In the genomic region with DNA sequence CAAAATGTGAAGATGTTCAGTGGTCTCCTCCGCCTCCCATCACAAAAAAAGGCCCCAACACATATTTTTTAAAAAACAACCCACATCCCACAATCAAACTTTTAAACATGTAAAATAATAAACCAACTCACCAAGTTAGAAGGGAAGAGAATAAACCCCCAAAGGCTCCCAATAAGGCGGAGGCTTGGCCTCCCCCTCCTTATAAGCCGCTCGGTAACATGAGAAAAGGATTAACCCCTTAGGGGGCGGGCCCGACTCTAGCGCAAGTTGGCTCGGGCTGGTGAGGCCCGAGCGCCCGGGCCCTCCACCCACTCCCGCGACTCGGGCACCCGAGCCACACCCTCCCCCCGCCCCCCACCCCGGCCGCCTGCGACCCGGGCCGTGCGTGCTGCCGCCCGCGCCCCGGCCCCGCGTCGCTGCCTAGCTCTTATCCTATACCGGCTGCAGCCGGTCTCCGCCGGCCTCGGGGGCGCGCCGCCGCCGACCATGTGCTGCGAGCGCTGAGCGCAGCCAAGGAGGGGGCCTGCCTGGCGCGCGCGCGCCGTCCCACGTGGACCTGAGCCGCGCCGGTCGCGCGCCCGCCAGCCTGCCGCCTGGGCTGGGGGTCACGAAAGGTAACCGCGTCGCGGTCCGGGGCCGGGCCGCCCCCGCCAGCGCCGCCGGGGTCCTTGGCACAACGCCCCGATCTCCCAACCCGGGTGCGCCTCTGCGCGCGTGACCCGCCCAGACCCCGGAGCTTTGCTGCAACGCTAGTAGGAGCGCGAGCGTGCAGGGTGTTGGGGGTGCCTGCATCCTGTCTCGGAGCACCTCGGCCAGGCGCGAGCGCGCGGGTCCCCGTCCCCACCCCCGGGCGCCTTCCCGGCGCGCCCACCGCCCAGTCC, we compare ENCODE assay signal across 8 cellular contexts. TPM values are rescaled to one million over a fixed set of nuclear protein-coding genes. Genes with fewer than 3 reads are reported as not detected.
A peak's percentile ranks its signal among the peaks of the same experiment; 100 is the strongest.
DNase-seq lines count a peak whose midpoint lies in the region; ATAC-seq and TF ChIP-seq lines count a peak whose summit lies in the region.

A gene (plus strand): TSS at position 541 of the 881 bp plus-strand sequence. CDS start 15,999 bp downstream, outside the sequence.
A gene with protein sequence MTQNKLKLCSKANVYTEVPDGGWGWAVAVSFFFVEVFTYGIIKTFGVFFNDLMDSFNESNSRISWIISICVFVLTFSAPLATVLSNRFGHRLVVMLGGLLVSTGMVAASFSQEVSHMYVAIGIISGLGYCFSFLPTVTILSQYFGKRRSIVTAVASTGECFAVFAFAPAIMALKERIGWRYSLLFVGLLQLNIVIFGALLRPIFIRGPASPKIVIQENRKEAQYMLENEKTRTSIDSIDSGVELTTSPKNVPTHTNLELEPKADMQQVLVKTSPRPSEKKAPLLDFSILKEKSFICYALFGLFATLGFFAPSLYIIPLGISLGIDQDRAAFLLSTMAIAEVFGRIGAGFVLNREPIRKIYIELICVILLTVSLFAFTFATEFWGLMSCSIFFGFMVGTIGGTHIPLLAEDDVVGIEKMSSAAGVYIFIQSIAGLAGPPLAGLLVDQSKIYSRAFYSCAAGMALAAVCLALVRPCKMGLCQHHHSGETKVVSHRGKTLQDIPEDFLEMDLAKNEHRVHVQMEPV (minus strand): TSS at position 173 of the 881 bp plus-strand sequence. CDS start 12,807 bp downstream, outside the sequence.

- peak within 1 kb of the TSS; percentile 76 for H2AFZ ChIP-seq in PC-3 (ENCODE audit: low read length)
- H2AFZ ChIP-seq in neuron (ENCODE audit: low read depth, low read length) = peak within 1 kb of the TSS; percentile 79

- H3F3A ChIP-seq in PC-3 (ENCODE audit: low read length, unreplicated experiment) = no peaks in the 10 kb centered on the region

- no peaks in the 10 kb centered on the region for H3K9me2 ChIP-seq in PC-3 (replicated peaks; ENCODE audit: low read length)

- H3K36me3 ChIP-seq in PC-3 (ENCODE audit: low read depth, low read length) (no peaks in the 10 kb centered on the region), neuron (ENCODE audit: insufficient read depth, low read length) (no peaks in the 10 kb centered on the region)

- H4K20me1 ChIP-seq in PC-3 (ENCODE audit: low read length) = no peaks in the 10 kb centered on the region

- peak; percentile 49 for ATAC-seq in GM21381 (IDR thresholded peaks at IDR 0.05; ENCODE audit: unreplicated experiment)
- peak; percentile 47 for ATAC-seq in PC-3

- CTCF ChIA-PET in PC-3 (lab: Charles Lee) = no interaction called here

- peak within 1 kb of the TSS; percentile 72 for H3K27ac ChIP-seq in PC-3 (ENCODE audit: low read length)
- peak within 1 kb of the TSS; percentile 49 for H3K27ac ChIP-seq in substantia nigra (ENCODE audit: low read depth, low read length, poor library complexity, severe bottlenecking)

- no peak for TF ChIP-seq CTCF in PC-3 (conservative IDR thresholded peaks at IDR 0.05; ENCODE audit: low read depth, low read length)
- no peak for TF ChIP-seq CTCF in foreskin fibroblast (IDR thresholded peaks at IDR 0.05; ENCODE audit: low read depth, low read length)

- no TSS peak for BruUV-seq in PC-3 (replicated peaks; lab: Mats Ljungman, UMichigan)

- H3K4me1 ChIP-seq in PC-3 (ENCODE audit: insufficient read depth, low read length) (peaks cover 33% of the 10 kb centered on the region), neuron (ENCODE audit: insufficient read depth, low read length) (peaks cover 32% of the 10 kb centered on the region)

- intact Hi-C loops in PC-3 (cut with micrococcal nuclease) = no loop called here

- POLR2A ChIA-PET in PC-3 (lab: Charles Lee; ENCODE audit: unreplicated experiment) = interaction anchor here (0.6 kb wide), 2 partner anchors 43 to 98 kb away, joined by 3 to 7 read pairs; no protein-coding TSS in a partner anchor

- peak within 1 kb of the TSS; percentile 89 for H3K9ac ChIP-seq in PC-3 (ENCODE audit: low read length)

- H3K79me2 ChIP-seq in PC-3 (ENCODE audit: low read length) = no peaks in the 10 kb centered on the region

- peak within 1 kb of the TSS; percentile 97 for H3K4me2 ChIP-seq in PC-3 (ENCODE audit: low read length)

- DNase-seq in COR-L47 (lab: John Stamatoyannopoulos, UW) (peak; percentile 80), HUDEP-2 (lab: John Stamatoyannopoulos, UW; ENCODE audit: unreplicated experiment in 76 of 76) (peak in 68 of 76 experiments; percentile 9 to 79 (median 47)), PC-3 (peak; percentile 82), foreskin fibroblast (peak; percentile 51 to 84), substantia nigra (lab: John Stamatoyannopoulos, UW) (peak in 32 of 49 donors; percentile 8 to 83 (median 41))
- peak; percentile 77 for DNase-seq in activated T-helper 9 cell treated with anti-CD3 and anti-CD28 coated beads, Interleukin-2, amount 50 U/mL, for 16 hours (ENCODE audit: low read depth)

- H3K9me3 ChIP-seq in PC-3 (ENCODE audit: low read length) (no peaks in the 10 kb centered on the region), neuron (ENCODE audit: low read length) (no peaks in the 10 kb centered on the region)

- H3K4me3 ChIP-seq in PC-3 (ENCODE audit: low read length) (peak within 1 kb of the TSS; percentile 75), foreskin fibroblast (ENCODE audit: low read depth in 1 of 2, low read length in 2 of 2) (peak within 1 kb of the TSS; percentile 54 to 65), neuron (ENCODE audit: low read length) (peak within 1 kb of the TSS; percentile 76)

- H3K27me3 ChIP-seq in PC-3 (ENCODE audit: low read length) (0 out of 2 replicates have a peak, but pooled peaks cover 3% of the 10 kb centered on the region), neuron (ENCODE audit: insufficient read depth, low read length) (no peaks in the 10 kb centered on the region)

RNA-seq across cellular contexts. Expression of the first gene that starts in this region (rescaled TPM):
- 1.3 and 2.1 TPM in 2 replicates for total RNA-seq in PC-3 (2014; rRNA removed)

RNA-seq across cellular contexts. Expression of the second gene that starts in this region (rescaled TPM):
- 1.2 and 1.4 TPM in 2 replicates for total RNA-seq in PC-3 (2014; rRNA removed)

Comparison
In these comparisons a context has a peak if more than half of its experiments do, and no peak if none do; other contexts are left out.
1. Peak in every context shown above with its lines: DNase-seq, ATAC-seq, H3K4me3 ChIP-seq and H3K27ac ChIP-seq.